In the genomic region with DNA sequence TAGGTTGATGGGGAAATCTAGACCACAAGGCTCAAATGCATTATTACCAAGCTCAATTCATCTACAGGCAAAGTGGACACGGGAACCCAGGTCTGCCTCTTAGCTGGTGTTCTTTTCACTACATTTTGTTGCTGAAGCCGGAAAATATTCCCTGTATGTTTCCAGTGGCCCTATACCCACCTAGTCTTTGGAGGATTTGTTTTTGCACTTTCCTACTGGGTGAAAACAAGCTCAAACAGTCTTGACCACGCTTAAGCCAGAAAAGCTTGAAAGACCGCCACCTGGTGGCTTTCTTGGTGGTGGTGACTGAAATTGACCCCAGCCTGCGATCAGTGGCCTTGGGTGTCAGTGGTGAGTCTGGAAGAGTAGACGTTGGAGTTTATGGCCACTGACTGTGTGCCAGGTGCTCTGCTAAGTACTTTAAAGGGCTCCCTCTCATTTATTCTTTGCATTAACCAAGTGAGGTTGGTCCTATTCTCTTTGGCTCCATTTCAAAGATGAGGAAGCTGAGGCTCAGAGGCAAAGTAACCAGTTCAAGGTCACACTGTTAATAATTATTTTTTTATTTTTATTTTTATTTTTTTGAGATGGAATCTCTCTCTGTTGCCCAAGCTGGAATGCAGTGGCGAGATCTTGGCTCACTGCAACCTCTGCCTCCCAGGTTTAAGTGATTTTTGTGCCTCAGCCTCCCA, we compare ENCODE assay signal across 1 cellular context.
TF ChIP-seq lines count a peak whose summit lies in the region.

No MANE protein-coding gene starts in this region.

TF ChIP-seq in HepG2, 621 proteins besides CTCF, POLR2A, EP300 and RAD21 (continued from another document and continues in another):
- TF ChIP-seq, protein P1, sequence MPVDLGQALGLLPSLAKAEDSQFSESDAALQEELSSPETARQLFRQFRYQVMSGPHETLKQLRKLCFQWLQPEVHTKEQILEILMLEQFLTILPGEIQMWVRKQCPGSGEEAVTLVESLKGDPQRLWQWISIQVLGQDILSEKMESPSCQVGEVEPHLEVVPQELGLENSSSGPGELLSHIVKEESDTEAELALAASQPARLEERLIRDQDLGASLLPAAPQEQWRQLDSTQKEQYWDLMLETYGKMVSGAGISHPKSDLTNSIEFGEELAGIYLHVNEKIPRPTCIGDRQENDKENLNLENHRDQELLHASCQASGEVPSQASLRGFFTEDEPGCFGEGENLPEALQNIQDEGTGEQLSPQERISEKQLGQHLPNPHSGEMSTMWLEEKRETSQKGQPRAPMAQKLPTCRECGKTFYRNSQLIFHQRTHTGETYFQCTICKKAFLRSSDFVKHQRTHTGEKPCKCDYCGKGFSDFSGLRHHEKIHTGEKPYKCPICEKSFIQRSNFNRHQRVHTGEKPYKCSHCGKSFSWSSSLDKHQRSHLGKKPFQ (CRISPR knock-in tag; IDR thresholded peaks at IDR 0.05; ENCODE audit: insufficient replicate concordance), result no peak
- TF ChIP-seq MIER2 (CRISPR knock-in tag; IDR thresholded peaks at IDR 0.05) (0 out of 2 replicates have a peak, but pooled peaks have one; percentile 40), NCOR1 (IDR thresholded peaks at IDR 0.05; ENCODE audit: borderline replicate concordance, low read length) (no peak), ARHGAP35 (CRISPR knock-in tag; IDR thresholded peaks at IDR 0.05; ENCODE audit: borderline replicate concordance) (no peak), ZSCAN25 (CRISPR knock-in tag; IDR thresholded peaks at IDR 0.05) (no peak), ZNF552 (CRISPR knock-in tag; IDR thresholded peaks at IDR 0.05; ENCODE audit: borderline replicate concordance) (no peak), ZNF737 (CRISPR knock-in tag; IDR thresholded peaks at IDR 0.05; ENCODE audit: borderline replicate concordance) (no peak), CEBPG (CRISPR knock-in tag; IDR thresholded peaks at IDR 0.05) (no peak), SALL2 (CRISPR knock-in tag; IDR thresholded peaks at IDR 0.05) (no peak), RFXANK (CRISPR knock-in tag; IDR thresholded peaks at IDR 0.05) (no peak), NPAS2 (CRISPR knock-in tag; IDR thresholded peaks at IDR 0.05; ENCODE audit: borderline replicate concordance) (no peak)
- TF ChIP-seq, protein P2, sequence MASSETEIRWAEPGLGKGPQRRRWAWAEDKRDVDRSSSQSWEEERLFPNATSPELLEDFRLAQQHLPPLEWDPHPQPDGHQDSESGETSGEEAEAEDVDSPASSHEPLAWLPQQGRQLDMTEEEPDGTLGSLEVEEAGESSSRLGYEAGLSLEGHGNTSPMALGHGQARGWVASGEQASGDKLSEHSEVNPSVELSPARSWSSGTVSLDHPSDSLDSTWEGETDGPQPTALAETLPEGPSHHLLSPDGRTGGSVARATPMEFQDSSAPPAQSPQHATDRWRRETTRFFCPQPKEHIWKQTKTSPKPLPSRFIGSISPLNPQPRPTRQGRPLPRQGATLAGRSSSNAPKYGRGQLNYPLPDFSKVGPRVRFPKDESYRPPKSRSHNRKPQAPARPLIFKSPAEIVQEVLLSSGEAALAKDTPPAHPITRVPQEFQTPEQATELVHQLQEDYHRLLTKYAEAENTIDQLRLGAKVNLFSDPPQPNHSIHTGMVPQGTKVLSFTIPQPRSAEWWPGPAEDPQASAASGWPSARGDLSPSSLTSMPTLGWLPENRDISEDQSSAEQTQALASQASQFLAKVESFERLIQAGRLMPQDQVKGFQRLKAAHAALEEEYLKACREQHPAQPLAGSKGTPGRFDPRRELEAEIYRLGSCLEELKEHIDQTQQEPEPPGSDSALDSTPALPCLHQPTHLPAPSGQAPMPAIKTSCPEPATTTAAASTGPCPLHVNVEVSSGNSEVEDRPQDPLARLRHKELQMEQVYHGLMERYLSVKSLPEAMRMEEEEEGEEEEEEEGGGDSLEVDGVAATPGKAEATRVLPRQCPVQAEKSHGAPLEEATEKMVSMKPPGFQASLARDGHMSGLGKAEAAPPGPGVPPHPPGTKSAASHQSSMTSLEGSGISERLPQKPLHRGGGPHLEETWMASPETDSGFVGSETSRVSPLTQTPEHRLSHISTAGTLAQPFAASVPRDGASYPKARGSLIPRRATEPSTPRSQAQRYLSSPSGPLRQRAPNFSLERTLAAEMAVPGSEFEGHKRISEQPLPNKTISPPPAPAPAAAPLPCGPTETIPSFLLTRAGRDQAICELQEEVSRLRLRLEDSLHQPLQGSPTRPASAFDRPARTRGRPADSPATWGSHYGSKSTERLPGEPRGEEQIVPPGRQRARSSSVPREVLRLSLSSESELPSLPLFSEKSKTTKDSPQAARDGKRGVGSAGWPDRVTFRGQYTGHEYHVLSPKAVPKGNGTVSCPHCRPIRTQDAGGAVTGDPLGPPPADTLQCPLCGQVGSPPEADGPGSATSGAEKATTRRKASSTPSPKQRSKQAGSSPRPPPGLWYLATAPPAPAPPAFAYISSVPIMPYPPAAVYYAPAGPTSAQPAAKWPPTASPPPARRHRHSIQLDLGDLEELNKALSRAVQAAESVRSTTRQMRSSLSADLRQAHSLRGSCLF (CRISPR knock-in tag; IDR thresholded peaks at IDR 0.05; ENCODE audit: borderline replicate concordance), result no peak
- TF ChIP-seq, protein P3, sequence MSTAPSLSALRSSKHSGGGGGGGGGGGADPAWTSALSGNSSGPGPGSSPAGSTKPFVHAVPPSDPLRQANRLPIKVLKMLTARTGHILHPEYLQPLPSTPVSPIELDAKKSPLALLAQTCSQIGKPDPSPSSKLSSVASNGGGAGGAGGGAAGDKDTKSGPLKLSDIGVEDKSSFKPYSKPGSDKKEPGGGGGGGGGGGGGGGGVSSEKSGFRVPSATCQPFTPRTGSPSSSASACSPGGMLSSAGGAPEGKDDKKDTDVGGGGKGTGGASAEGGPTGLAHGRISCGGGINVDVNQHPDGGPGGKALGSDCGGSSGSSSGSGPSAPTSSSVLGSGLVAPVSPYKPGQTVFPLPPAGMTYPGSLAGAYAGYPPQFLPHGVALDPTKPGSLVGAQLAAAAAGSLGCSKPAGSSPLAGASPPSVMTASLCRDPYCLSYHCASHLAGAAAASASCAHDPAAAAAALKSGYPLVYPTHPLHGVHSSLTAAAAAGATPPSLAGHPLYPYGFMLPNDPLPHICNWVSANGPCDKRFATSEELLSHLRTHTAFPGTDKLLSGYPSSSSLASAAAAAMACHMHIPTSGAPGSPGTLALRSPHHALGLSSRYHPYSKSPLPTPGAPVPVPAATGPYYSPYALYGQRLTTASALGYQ (CRISPR knock-in tag; IDR thresholded peaks at IDR 0.05), result no peak
- TF ChIP-seq, protein P4, sequence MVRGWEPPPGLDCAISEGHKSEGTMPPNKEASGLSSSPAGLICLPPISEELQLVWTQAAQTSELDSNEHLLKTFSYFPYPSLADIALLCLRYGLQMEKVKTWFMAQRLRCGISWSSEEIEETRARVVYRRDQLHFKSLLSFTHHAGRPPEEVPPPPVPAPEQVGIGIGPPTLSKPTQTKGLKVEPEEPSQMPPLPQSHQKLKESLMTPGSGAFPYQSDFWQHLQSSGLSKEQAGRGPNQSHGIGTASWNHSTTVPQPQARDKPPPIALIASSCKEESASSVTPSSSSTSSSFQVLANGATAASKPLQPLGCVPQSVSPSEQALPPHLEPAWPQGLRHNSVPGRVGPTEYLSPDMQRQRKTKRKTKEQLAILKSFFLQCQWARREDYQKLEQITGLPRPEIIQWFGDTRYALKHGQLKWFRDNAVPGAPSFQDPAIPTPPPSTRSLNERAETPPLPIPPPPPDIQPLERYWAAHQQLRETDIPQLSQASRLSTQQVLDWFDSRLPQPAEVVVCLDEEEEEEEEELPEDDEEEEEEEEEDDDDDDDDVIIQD (CRISPR knock-in tag; IDR thresholded peaks at IDR 0.05; ENCODE audit: low read depth), result no peak
- TF ChIP-seq, protein P5, sequence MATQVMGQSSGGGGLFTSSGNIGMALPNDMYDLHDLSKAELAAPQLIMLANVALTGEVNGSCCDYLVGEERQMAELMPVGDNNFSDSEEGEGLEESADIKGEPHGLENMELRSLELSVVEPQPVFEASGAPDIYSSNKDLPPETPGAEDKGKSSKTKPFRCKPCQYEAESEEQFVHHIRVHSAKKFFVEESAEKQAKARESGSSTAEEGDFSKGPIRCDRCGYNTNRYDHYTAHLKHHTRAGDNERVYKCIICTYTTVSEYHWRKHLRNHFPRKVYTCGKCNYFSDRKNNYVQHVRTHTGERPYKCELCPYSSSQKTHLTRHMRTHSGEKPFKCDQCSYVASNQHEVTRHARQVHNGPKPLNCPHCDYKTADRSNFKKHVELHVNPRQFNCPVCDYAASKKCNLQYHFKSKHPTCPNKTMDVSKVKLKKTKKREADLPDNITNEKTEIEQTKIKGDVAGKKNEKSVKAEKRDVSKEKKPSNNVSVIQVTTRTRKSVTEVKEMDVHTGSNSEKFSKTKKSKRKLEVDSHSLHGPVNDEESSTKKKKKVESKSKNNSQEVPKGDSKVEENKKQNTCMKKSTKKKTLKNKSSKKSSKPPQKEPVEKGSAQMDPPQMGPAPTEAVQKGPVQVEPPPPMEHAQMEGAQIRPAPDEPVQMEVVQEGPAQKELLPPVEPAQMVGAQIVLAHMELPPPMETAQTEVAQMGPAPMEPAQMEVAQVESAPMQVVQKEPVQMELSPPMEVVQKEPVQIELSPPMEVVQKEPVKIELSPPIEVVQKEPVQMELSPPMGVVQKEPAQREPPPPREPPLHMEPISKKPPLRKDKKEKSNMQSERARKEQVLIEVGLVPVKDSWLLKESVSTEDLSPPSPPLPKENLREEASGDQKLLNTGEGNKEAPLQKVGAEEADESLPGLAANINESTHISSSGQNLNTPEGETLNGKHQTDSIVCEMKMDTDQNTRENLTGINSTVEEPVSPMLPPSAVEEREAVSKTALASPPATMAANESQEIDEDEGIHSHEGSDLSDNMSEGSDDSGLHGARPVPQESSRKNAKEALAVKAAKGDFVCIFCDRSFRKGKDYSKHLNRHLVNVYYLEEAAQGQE (IDR thresholded peaks at IDR 0.05; ENCODE audit: borderline replicate concordance in 1 of 2, low read depth in 1 of 2, low read length in 2 of 2), result no peak
- TF ChIP-seq, protein P6, sequence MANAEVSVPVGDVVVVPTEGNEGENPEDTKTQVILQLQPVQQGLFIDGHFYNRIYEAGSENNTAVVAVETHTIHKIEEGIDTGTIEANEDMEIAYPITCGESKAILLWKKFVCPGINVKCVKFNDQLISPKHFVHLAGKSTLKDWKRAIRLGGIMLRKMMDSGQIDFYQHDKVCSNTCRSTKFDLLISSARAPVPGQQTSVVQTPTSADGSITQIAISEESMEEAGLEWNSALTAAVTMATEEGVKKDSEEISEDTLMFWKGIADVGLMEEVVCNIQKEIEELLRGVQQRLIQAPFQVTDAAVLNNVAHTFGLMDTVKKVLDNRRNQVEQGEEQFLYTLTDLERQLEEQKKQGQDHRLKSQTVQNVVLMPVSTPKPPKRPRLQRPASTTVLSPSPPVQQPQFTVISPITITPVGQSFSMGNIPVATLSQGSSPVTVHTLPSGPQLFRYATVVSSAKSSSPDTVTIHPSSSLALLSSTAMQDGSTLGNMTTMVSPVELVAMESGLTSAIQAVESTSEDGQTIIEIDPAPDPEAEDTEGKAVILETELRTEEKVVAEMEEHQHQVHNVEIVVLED (CRISPR knock-in tag; IDR thresholded peaks at IDR 0.05; ENCODE audit: borderline replicate concordance), result no peak
- TF ChIP-seq, protein P7, sequence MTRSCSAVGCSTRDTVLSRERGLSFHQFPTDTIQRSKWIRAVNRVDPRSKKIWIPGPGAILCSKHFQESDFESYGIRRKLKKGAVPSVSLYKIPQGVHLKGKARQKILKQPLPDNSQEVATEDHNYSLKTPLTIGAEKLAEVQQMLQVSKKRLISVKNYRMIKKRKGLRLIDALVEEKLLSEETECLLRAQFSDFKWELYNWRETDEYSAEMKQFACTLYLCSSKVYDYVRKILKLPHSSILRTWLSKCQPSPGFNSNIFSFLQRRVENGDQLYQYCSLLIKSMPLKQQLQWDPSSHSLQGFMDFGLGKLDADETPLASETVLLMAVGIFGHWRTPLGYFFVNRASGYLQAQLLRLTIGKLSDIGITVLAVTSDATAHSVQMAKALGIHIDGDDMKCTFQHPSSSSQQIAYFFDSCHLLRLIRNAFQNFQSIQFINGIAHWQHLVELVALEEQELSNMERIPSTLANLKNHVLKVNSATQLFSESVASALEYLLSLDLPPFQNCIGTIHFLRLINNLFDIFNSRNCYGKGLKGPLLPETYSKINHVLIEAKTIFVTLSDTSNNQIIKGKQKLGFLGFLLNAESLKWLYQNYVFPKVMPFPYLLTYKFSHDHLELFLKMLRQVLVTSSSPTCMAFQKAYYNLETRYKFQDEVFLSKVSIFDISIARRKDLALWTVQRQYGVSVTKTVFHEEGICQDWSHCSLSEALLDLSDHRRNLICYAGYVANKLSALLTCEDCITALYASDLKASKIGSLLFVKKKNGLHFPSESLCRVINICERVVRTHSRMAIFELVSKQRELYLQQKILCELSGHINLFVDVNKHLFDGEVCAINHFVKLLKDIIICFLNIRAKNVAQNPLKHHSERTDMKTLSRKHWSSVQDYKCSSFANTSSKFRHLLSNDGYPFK (CRISPR knock-in tag; IDR thresholded peaks at IDR 0.05; ENCODE audit: borderline replicate concordance), result no peak
- TF ChIP-seq, protein P8, sequence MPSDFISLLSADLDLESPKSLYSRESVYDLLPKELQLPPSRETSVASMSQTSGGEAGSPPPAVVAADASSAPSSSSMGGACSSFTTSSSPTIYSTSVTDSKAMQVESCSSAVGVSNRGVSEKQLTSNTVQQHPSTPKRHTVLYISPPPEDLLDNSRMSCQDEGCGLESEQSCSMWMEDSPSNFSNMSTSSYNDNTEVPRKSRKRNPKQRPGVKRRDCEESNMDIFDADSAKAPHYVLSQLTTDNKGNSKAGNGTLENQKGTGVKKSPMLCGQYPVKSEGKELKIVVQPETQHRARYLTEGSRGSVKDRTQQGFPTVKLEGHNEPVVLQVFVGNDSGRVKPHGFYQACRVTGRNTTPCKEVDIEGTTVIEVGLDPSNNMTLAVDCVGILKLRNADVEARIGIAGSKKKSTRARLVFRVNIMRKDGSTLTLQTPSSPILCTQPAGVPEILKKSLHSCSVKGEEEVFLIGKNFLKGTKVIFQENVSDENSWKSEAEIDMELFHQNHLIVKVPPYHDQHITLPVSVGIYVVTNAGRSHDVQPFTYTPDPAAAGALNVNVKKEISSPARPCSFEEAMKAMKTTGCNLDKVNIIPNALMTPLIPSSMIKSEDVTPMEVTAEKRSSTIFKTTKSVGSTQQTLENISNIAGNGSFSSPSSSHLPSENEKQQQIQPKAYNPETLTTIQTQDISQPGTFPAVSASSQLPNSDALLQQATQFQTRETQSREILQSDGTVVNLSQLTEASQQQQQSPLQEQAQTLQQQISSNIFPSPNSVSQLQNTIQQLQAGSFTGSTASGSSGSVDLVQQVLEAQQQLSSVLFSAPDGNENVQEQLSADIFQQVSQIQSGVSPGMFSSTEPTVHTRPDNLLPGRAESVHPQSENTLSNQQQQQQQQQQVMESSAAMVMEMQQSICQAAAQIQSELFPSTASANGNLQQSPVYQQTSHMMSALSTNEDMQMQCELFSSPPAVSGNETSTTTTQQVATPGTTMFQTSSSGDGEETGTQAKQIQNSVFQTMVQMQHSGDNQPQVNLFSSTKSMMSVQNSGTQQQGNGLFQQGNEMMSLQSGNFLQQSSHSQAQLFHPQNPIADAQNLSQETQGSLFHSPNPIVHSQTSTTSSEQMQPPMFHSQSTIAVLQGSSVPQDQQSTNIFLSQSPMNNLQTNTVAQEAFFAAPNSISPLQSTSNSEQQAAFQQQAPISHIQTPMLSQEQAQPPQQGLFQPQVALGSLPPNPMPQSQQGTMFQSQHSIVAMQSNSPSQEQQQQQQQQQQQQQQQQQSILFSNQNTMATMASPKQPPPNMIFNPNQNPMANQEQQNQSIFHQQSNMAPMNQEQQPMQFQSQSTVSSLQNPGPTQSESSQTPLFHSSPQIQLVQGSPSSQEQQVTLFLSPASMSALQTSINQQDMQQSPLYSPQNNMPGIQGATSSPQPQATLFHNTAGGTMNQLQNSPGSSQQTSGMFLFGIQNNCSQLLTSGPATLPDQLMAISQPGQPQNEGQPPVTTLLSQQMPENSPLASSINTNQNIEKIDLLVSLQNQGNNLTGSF (CRISPR knock-in tag; IDR thresholded peaks at IDR 0.05), result no peak
- TF ChIP-seq, protein P9, sequence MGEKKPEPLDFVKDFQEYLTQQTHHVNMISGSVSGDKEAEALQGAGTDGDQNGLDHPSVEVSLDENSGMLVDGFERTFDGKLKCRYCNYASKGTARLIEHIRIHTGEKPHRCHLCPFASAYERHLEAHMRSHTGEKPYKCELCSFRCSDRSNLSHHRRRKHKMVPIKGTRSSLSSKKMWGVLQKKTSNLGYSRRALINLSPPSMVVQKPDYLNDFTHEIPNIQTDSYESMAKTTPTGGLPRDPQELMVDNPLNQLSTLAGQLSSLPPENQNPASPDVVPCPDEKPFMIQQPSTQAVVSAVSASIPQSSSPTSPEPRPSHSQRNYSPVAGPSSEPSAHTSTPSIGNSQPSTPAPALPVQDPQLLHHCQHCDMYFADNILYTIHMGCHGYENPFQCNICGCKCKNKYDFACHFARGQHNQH (CRISPR knock-in tag; IDR thresholded peaks at IDR 0.05), result no peak
